Comparison of ENCODE assay signal across 8 cellular contexts in the genomic region with DNA sequence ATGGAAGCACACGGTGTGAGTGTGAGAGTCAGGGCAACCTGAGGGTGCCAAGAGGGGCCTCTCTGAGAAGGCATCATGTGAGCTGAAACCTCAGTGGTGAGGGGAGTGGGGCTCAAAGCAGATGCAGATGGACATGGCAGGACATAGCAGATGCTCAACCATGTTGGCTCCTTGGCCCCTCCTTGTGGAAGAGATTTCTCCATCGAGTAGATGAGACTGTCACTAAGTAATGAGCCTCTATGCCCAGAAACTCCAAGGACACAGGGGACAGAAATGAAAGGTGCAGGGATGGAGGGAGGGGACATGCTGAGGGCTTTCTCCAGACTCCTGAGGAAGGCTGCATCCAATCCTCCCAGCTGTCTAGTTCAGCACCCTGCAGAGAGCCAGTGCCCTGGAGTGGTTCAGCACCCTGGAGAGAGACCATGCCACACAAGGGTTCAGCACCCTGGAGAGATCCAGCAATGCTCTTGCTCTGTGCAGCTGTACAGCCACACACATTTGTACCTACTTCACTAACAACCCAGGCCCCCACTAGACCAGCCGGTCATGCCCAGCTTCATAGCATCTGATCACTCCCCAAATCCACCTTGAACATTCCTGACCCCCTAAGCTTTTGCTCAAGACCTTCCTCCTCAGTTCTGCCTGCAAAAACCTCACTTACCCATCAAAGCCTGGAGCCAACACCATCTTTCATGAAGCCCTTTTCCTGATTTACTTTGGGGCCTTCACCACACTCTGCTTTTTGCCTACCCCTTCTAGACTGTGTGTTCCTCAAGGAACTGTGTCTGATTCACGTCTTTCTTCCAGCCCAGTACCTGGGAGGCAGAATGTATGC.
DNase-seq lines count a peak whose midpoint lies in the region; ATAC-seq lines count a peak whose summit lies in the region.

No MANE protein-coding gene starts in this region.

- H3K36me3 ChIP-seq in MG63, result no peaks in the 10 kb centered on the region

- no peaks in the 10 kb centered on the region for H3K9me3 ChIP-seq in MG63

- intact Hi-C loops in left ventricle myocardium superior (cut with micrococcal nuclease), result no loop called here

- DNase-seq in GM04503 (ENCODE audit: low read depth) (peak; percentile 4), MG63 (peak; percentile 49), left ventricle myocardium superior (peak; percentile 63)
- DNase-seq in activated T-cell treated with anti-CD3 and anti-CD28 coated beads, Interleukin-2, amount 50 U/mL, for 1 hour, result peak; percentile 20
- DNase-seq in stimulated activated CD4-positive, alpha-beta T cell treated with anti-CD3 and anti-CD28 coated beads, Interleukin-15, amount 100 ng/mL, for 24 hours, result peak; percentile 56

- no peaks in the 10 kb centered on the region; the same call in 1 of the 2 replicates for H3K27me3 ChIP-seq in MG63

- H3K4me3 ChIP-seq in MG63, result no peak overlapping the region

- ATAC-seq in left ventricle myocardium superior (peak; percentile 87), GM21786 (IDR thresholded peaks at IDR 0.05; ENCODE audit: unreplicated experiment) (no peak), GM21529 (IDR thresholded peaks at IDR 0.05; ENCODE audit: unreplicated experiment) (no peak), GM21423 (IDR thresholded peaks at IDR 0.05; ENCODE audit: unreplicated experiment) (no peak)

Comparison
In these comparisons a context has a peak if more than half of its experiments do, and no peak if none do; other contexts are left out.
1. DNase-seq: peak in every context shown above with its lines; median percentile 63 in left ventricle myocardium superior; 56 in stimulated activated CD4-positive, alpha-beta T cell treated with anti-CD3 and anti-CD28 coated beads, Interleukin-15, amount 100 ng/mL, for 24 hours; 49 in MG63; 20 in activated T-cell treated with anti-CD3 and anti-CD28 coated beads, Interleukin-2, amount 50 U/mL, for 1 hour; 4 in GM04503.